In genomic region chr9:135045264-135046155, GRCh38 we compare ENCODE assay signal across 21 cellular contexts. TPM values are rescaled to one million over a fixed set of nuclear protein-coding genes. Genes with fewer than 3 reads are reported as not detected.
"Had no signal": no experiment of that assay in that cellular context is flagged by ENCODE, and none has a peak within 500 bp of the region (broad histone marks: within the 10 kb centered on the region; RNA-seq: fewer than 3 reads in every experiment).

No MANE protein-coding gene starts in this region.

- DNase-seq: activated CD4-positive, alpha-beta T cell treated with anti-CD3 and anti-CD28 coated beads for 4 hours; activated naive CD4-positive, alpha-beta T cell treated with anti-CD3 and anti-CD28 coated beads for 36 hours; activated naive CD8-positive, alpha-beta T cell treated with anti-CD3 and anti-CD28 coated beads, Interleukin-2, amount 50 U/mL, for 24 hours; dermis blood vessel endothelial cell; erythroblast; left colon; mammary epithelial cell; naive thymus-derived CD4-positive, alpha-beta T cell; nucleus accumbens; stimulated activated CD4-positive, alpha-beta T cell treated with anti-CD3 and anti-CD28 coated beads, Interleukin-4, amount 100 ng/mL, for 4 hours; stimulated activated CD8-positive, alpha-beta memory T cell treated with anti-CD3 and anti-CD28 coated beads, Interleukin-4, amount 100 ng/mL, for 48 hours; uterus had no signal

- H3K36me3 ChIP-seq: gastroesophageal sphincter, prostate gland, thoracic aorta, uterus had no signal

- H3K9me3 ChIP-seq: gastroesophageal sphincter, mucosa of descending colon, prostate gland, thoracic aorta, uterus had no signal

- H3K4me3 ChIP-seq: gastroesophageal sphincter, mucosa of descending colon, prostate gland, SK-N-MC, smooth muscle cell, thoracic aorta, uterus had no signal

- H3K4me3 Mint-ChIP-seq: activated naive CD4-positive, alpha-beta T cell treated with anti-CD3 and anti-CD28 coated beads for 36 hours; activated naive CD8-positive, alpha-beta T cell treated with anti-CD3 and anti-CD28 coated beads, Interleukin-2, amount 50 U/mL, for 24 hours; naive thymus-derived CD4-positive, alpha-beta T cell; stimulated activated naive CD8-positive, alpha-beta T cell treated with anti-CD3 and anti-CD28 coated beads, Interleukin-15, Interleukin-2, amounts not matched to agents 100 ng/mL and 50 ng/mL, for 24 hours had no signal

- H3K27me3 ChIP-seq: uterus had no signal

- H3K27ac ChIP-seq: gastroesophageal sphincter, prostate gland, SK-N-MC, thoracic aorta, uterus had no signal

- H3K36me3 Mint-ChIP-seq: naive thymus-derived CD4-positive, alpha-beta T cell had no signal

- H3K27ac Mint-ChIP-seq: activated naive CD4-positive, alpha-beta T cell treated with anti-CD3 and anti-CD28 coated beads for 36 hours; activated naive CD8-positive, alpha-beta T cell treated with anti-CD3 and anti-CD28 coated beads, Interleukin-2, amount 50 U/mL, for 24 hours; activated T-helper 2 cell treated with anti-CD3 and anti-CD28 coated beads, Interferon-gamma antibody, Interleukin-2, Interleukin-4, amounts not matched to agents 10 μg/mL and 5 μg/mL and 100 μg/mL, durations not matched to agents 14 hours and 24 hours and 36 hours; naive thymus-derived CD4-positive, alpha-beta T cell; stimulated activated naive CD8-positive, alpha-beta T cell treated with anti-CD3 and anti-CD28 coated beads, Interleukin-15, Interleukin-2, amounts not matched to agents 100 ng/mL and 50 ng/mL, for 24 hours had no signal

- H3K4me1 Mint-ChIP-seq: activated naive CD8-positive, alpha-beta T cell treated with anti-CD3 and anti-CD28 coated beads, Interleukin-2, amount 50 U/mL, for 24 hours had no signal

- H3K4me1 ChIP-seq: gastroesophageal sphincter, prostate gland, uterus had no signal

- H3K9me3 Mint-ChIP-seq: activated naive CD4-positive, alpha-beta T cell treated with anti-CD3 and anti-CD28 coated beads for 36 hours; activated naive CD8-positive, alpha-beta T cell treated with anti-CD3 and anti-CD28 coated beads, Interleukin-2, amount 50 U/mL, for 24 hours; activated T-helper 2 cell treated with anti-CD3 and anti-CD28 coated beads, Interferon-gamma antibody, Interleukin-2, Interleukin-4, amounts not matched to agents 10 μg/mL and 5 μg/mL and 100 μg/mL, durations not matched to agents 14 hours and 24 hours and 36 hours; stimulated activated naive CD8-positive, alpha-beta T cell treated with anti-CD3 and anti-CD28 coated beads, Interleukin-15, Interleukin-2, amounts not matched to agents 100 ng/mL and 50 ng/mL, for 24 hours had no signal

- ATAC-seq: activated naive CD8-positive, alpha-beta T cell treated with anti-CD3 and anti-CD28 coated beads, Interleukin-2, amount 50 U/mL, for 24 hours; gastroesophageal sphincter; left colon; mucosa of descending colon; naive thymus-derived CD4-positive, alpha-beta T cell; right cardiac atrium had no signal

- H3K4me2 ChIP-seq: smooth muscle cell had no signal

RNA-seq across cellular contexts. Expression of gene OLFM1, which starts 42.0 kb away (rescaled TPM):
- total RNA-seq: activated naive CD4-positive, alpha-beta T cell treated with anti-CD3 and anti-CD28 coated beads for 36 hours had no signal
- polyA plus RNA-seq: naive thymus-derived CD4-positive, alpha-beta T cell had no signal
